1 cellular context compared by ENCODE assay signal in genomic region chr22:37930270-37930951, GRCh38.
TF ChIP-seq lines count a peak whose summit lies in the region.

No MANE protein-coding gene starts in this region.

TF ChIP-seq in K562, 482 proteins besides CTCF, POLR2A, EP300 and RAD21:
- TF ChIP-seq ZFP36 (IDR thresholded peaks at IDR 0.05; ENCODE audit: low read depth, low read length, partially characterized antibody) (peak; percentile 83), CCNT2 (IDR thresholded peaks at IDR 0.05; ENCODE audit: borderline replicate concordance, extremely low read depth, insufficient read length, low read depth, low read length) (no peak), POLR2G (IDR thresholded peaks at IDR 0.05; ENCODE audit: low read depth, low read length) (peak; percentile 32; the same call in 1 of the 2 replicates), ZBED1 (IDR thresholded peaks at IDR 0.05) (no peak)
